Comparison of ENCODE assay signal across 30 cellular contexts in the genomic region with DNA sequence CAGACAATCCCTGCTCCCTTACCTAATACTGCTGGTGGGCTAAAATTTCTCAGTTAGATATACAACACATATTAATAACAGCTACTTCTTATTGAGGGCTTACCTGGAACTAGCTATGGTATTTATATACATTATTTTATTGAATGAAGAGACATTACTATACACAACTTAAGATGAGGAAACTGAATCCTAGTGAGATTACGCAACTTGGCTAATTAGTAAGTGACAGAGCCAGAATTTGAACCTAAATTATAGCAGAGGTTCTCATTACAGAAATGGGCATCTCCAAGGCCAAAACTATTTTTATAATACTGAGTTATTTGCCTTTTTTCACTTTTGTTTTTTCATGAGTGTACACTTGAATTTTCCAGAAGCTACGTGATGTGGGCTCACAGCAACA.
"Had no signal": no experiment of that assay in that cellular context is flagged by ENCODE, and none has a peak within 500 bp of the region (broad histone marks: within the 10 kb centered on the region; RNA-seq: fewer than 3 reads in every experiment).

No MANE protein-coding gene starts in this region.

- H3K36me3 Mint-ChIP-seq: activated CD4-positive, alpha-beta memory T cell treated with anti-CD3 and anti-CD28 coated beads for 36 hours; activated naive CD8-positive, alpha-beta T cell; brain had no signal

- DNase-seq: activated CD4-positive, alpha-beta memory T cell treated with anti-CD3 and anti-CD28 coated beads for 36 hours; activated CD4-positive, alpha-beta T cell treated with anti-CD3 and anti-CD28 coated beads, Interleukin-2, amount 10 ng/mL, durations not matched to agents 7 days and 5 days; activated CD4-positive, CD25-positive, alpha-beta regulatory T cell; activated CD8-positive, alpha-beta memory T cell treated with anti-CD3 and anti-CD28 coated beads for 24 hours; activated gamma-delta T cell; activated naive CD4-positive, alpha-beta T cell treated with anti-CD3 and anti-CD28 coated beads for 36 hours; activated T-cell treated with anti-CD3 and anti-CD28 coated beads, Interleukin-2, amount 50 U/mL, for 4 hours; amygdala; cortex of kidney; MG63; NCI-H1092 treated with DMSO at 0.1 percent for 48 hours; NCI-H1417 treated with DMSO at 0.1 percent for 48 hours; NCI-H1694; NCI-H2029; NCI-H2107; NCI-H345; NCI-H510A; NCI-H526 treated with DMSO at 0.1 percent for 48 hours; NK-92 treated with Interleukin-12 subunit alpha and Interleukin-12 subunit beta, amount 100 ng/mL, for 24 hours; SHP77; T-helper 17 cell; T-helper 9 cell had no signal

- H3K4me3 ChIP-seq: MG63, SJSA1 had no signal

- H3K36me3 ChIP-seq: MG63, SJSA1 had no signal

- FAIRE-seq: astrocyte, RCC 7860 had no signal

- H3K9me3 ChIP-seq: MG63 had no signal

- ATAC-seq: activated T-cell treated with anti-CD3 and anti-CD28 coated beads, Interleukin-2, amount 50 U/mL, for 4 hours; activated T-helper 17 cell treated with anti-CD3 and anti-CD28 coated beads, Interleukin-2, amount 50 U/mL, for 72 hours; SK-N-SH treated with all-trans-retinoic acid at 6 μM for 48 hours; T-helper 17 cell had no signal

- H3K4me1 ChIP-seq: SJSA1 had no signal

- H3K4me1 Mint-ChIP-seq: activated CD4-positive, alpha-beta T cell treated with anti-CD3 and anti-CD28 coated beads, Interleukin-2, amount 10 ng/mL, durations not matched to agents 7 days and 5 days; activated T-helper 17 cell treated with anti-CD3 and anti-CD28 coated beads, Interleukin-2, amount 50 U/mL, for 72 hours; brain; central memory CD8-positive, alpha-beta T cell had no signal

- H3K27ac ChIP-seq: SJSA1 had no signal

- H3K9me3 Mint-ChIP-seq: activated CD4-positive, alpha-beta memory T cell treated with anti-CD3 and anti-CD28 coated beads for 36 hours; activated CD4-positive, alpha-beta T cell treated with anti-CD3 and anti-CD28 coated beads, Interleukin-2, amount 10 ng/mL, durations not matched to agents 7 days and 5 days; activated naive CD4-positive, alpha-beta T cell treated with anti-CD3 and anti-CD28 coated beads for 36 hours; activated T-cell treated with anti-CD3 and anti-CD28 coated beads, Interleukin-2, amount 50 U/mL, for 4 hours; activated T-helper 17 cell treated with anti-CD3 and anti-CD28 coated beads, Interleukin-2, amount 50 U/mL, for 72 hours; central memory CD8-positive, alpha-beta T cell had no signal

- H3K27ac Mint-ChIP-seq: activated CD4-positive, alpha-beta memory T cell treated with anti-CD3 and anti-CD28 coated beads for 36 hours; activated CD4-positive, alpha-beta T cell treated with anti-CD3 and anti-CD28 coated beads, Interleukin-2, amount 10 ng/mL, durations not matched to agents 7 days and 5 days; activated naive CD4-positive, alpha-beta T cell treated with anti-CD3 and anti-CD28 coated beads for 36 hours; activated naive CD8-positive, alpha-beta T cell; activated T-helper 17 cell treated with anti-CD3 and anti-CD28 coated beads, Interleukin-2, amount 50 U/mL, for 72 hours; brain; T-helper 17 cell had no signal

- H3K4me3 Mint-ChIP-seq: activated CD4-positive, alpha-beta memory T cell treated with anti-CD3 and anti-CD28 coated beads for 36 hours; activated CD4-positive, alpha-beta T cell treated with anti-CD3 and anti-CD28 coated beads, Interleukin-2, amount 10 ng/mL, durations not matched to agents 7 days and 5 days; activated naive CD4-positive, alpha-beta T cell treated with anti-CD3 and anti-CD28 coated beads for 36 hours; activated naive CD8-positive, alpha-beta T cell; activated T-cell treated with anti-CD3 and anti-CD28 coated beads, Interleukin-2, amount 50 U/mL, for 4 hours; activated T-helper 17 cell treated with anti-CD3 and anti-CD28 coated beads, Interleukin-2, amount 50 U/mL, for 72 hours; brain; central memory CD8-positive, alpha-beta T cell; T-helper 17 cell had no signal
